ENCODE assay signal across 8 cellular contexts in the genomic region with DNA sequence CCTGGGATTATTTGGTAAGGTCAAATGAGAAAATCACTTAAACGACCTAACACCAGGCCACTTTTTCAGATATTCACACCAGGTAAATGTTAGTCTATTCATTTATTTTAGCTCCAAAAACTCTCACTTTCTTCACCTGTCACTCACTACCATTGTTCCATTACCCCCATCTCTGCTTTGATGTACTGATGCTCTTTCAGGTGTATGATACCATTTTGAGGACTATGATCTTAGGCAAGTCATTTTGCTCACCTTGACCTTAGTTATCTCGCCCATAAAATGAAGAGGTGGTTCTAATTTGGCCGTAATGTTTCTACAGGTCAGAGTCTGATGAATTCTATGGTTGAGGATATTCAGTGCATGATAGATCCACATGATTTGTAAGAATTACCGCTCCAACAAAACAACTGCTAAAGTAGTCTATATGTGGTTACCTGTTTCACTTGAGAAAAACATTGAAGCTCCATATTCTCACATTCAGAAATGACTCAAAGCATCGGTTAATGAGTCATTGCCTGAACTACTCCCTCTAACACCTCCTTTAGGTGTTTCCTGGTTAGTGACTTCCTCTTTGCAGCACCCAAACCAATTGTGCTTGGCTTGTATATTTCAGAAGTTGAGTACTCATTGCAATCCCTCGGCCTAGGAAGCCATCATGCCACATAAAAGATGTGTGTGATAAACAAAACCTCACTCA.
DNase-seq lines count a peak whose midpoint lies in the region; ATAC-seq lines count a peak whose summit lies in the region.

No MANE protein-coding gene starts in this region.

- DNase-seq in RPMI8226 (peak; percentile 41), caudate nucleus (lab: John Stamatoyannopoulos, UW) (no peak), SHP77 treated with DMSO at 0.1 percent for 48 hours (lab: John Stamatoyannopoulos, UW) (no peak), NCI-H2171 (lab: John Stamatoyannopoulos, UW) (no peak), NCI-H2029 (lab: John Stamatoyannopoulos, UW) (no peak)
- DNase-seq in stimulated activated naive CD8-positive, alpha-beta T cell treated with anti-CD3 and anti-CD28 coated beads, Interleukin-15, Interleukin-2, amounts not matched to agents 100 U/mL and 50 U/mL, for 24 hours: peak; percentile 36

- ATAC-seq in GM18909 (IDR thresholded peaks at IDR 0.05; ENCODE audit: poor library complexity, unreplicated experiment) (peak; percentile 99), HG02973 (IDR thresholded peaks at IDR 0.05; ENCODE audit: unreplicated experiment) (peak; percentile 99)
- peak; percentile 96 for ATAC-seq in stimulated activated naive CD8-positive, alpha-beta T cell treated with anti-CD3 and anti-CD28 coated beads, Interleukin-15, Interleukin-2, amounts not matched to agents 100 U/mL and 50 U/mL, for 24 hours

- H3K27ac ChIP-seq in caudate nucleus (ENCODE audit: low read depth, low read length): peak overlapping the region; percentile 77

Comparison
In these comparisons a context has a peak if more than half of its experiments do, and no peak if none do; other contexts are left out.
1. DNase-seq: peak in RPMI8226 (single experiment) and stimulated activated naive CD8-positive, alpha-beta T cell treated with anti-CD3 and anti-CD28 coated beads, Interleukin-15, Interleukin-2, amounts not matched to agents 100 U/mL and 50 U/mL, for 24 hours (single experiment); none in caudate nucleus (0 of 61), SHP77 treated with DMSO at 0.1 percent for 48 hours (single experiment), NCI-H2171 (single experiment) and NCI-H2029 (single experiment).
2. Peak in every context shown above with its lines, with median percentiles within 50 percentile points of each other: ATAC-seq.